Comparison of ENCODE assay signal across 8 cellular contexts in genomic region chr9:121651295-121652036, GRCh38. TPM values are rescaled to one million over a fixed set of nuclear protein-coding genes. Genes with fewer than 3 reads are reported as not detected.
DNase-seq lines count a peak whose midpoint lies in the region; ATAC-seq and TF ChIP-seq lines count a peak whose summit lies in the region.

Gene DAB2IP (plus strand): TSS chr9:121651634. CDS start chr9:121651776, 142 bp downstream.

- peaks cover 84% of the 10 kb centered on the region for H3K27me3 Mint-ChIP-seq in T-helper 17 cell
- peaks cover 64 to 92% (median 86%) of the 10 kb centered on the region in 3 donors for H3K27me3 Mint-ChIP-seq in naive B cell

- no TSS peak for BruUV-seq in A673 (replicated peaks; lab: Mats Ljungman, UMichigan)

- H3K4me1 ChIP-seq in A673 (ENCODE audit: insufficient read depth, low read length, poor library complexity, severe bottlenecking): peaks cover 33% of the 10 kb centered on the region
- no peaks in the 10 kb centered on the region for H3K4me1 ChIP-seq in uterus

- H3K36me3 Mint-ChIP-seq in T-helper 17 cell (ENCODE audit: low read depth): peaks cover 6% of the 10 kb centered on the region
- peaks cover 0 to 8% of the 10 kb centered on the region in 2 donors for H3K36me3 Mint-ChIP-seq in naive B cell

- peaks cover 10% of the 10 kb centered on the region for H3K4me1 Mint-ChIP-seq in T-helper 17 cell
- peaks cover 16 to 30% (median 20%) of the 10 kb centered on the region in 3 donors for H3K4me1 Mint-ChIP-seq in naive B cell

- H3K4me3 ChIP-seq in A673 (ENCODE audit: low read depth, low read length, poor library complexity, severe bottlenecking) (peak within 1 kb of the TSS; percentile 79), HFF-Myc (replicated peaks; ENCODE audit: low read depth, low read length) (peak within 1 kb of the TSS; percentile 82), fibroblast of mammary gland (ENCODE audit: control insufficient read depth, low read depth, low read length) (peak within 1 kb of the TSS; percentile 19), uterus (peak within 1 kb of the TSS; percentile 74)

- H3K36me3 ChIP-seq in A673 (ENCODE audit: insufficient read depth, low read length, poor library complexity, severe bottlenecking) (no peaks in the 10 kb centered on the region), uterus (no peaks in the 10 kb centered on the region)

- TF ChIP-seq CTCF in A673 (conservative IDR thresholded peaks at IDR 0.05; ENCODE audit: low read depth, low read length): no peak
- no peak for TF ChIP-seq CTCF in HFF-Myc (IDR thresholded peaks at IDR 0.05; ENCODE audit: low read depth, low read length, missing control alignments)
- TF ChIP-seq CTCF in fibroblast of mammary gland (conservative IDR thresholded peaks at IDR 0.05; ENCODE audit: control insufficient read depth, insufficient read depth, low read depth, low read length): no peak
- TF ChIP-seq CTCF in uterus (IDR thresholded peaks at IDR 0.05): peak in 2 of 4 experiments; percentile 13 to 21

- CTCF ChIA-PET in A673 (lab: Charles Lee): no interaction called here

- DNase-seq in A673 (ENCODE audit: low spot score): peak; percentile 88
- no peak for DNase-seq in HFF-Myc (ENCODE audit: extremely low read depth, low read depth)
- DNase-seq in T-helper 17 cell: no peak
- no peak for DNase-seq in fibroblast of mammary gland (ENCODE audit: low read depth)
- no peak for DNase-seq in naive B cell
- peak; percentile 69 to 82 for DNase-seq in uterus
- DNase-seq in NCI-H187 treated with DMSO at 0.1 percent for 48 hours (lab: John Stamatoyannopoulos, UW): no peak

- peak; percentile 41 for ATAC-seq in T-helper 17 cell
- peak in 1 of 2 donors; percentile 42 for ATAC-seq in naive B cell (ENCODE audit: low read depth in 2 of 2)
- no peak for ATAC-seq in HG02840 (IDR thresholded peaks at IDR 0.05; ENCODE audit: low FRiP score, unreplicated experiment)

- H3K27ac ChIP-seq in A673 (ENCODE audit: low read depth, low read length, poor library complexity, severe bottlenecking) (peak within 1 kb of the TSS; percentile 76), uterus (peak within 1 kb of the TSS; percentile 78 to 86)

- H3K4me3 Mint-ChIP-seq in T-helper 17 cell (peak within 1 kb of the TSS; percentile 79), naive B cell (peak within 1 kb of the TSS; percentile 58 to 88 (median 80))

- no peak within 1 kb of the TSS for H3K27ac Mint-ChIP-seq in T-helper 17 cell
- H3K27ac Mint-ChIP-seq in naive B cell: peak within 1 kb of the TSS in 4 of 6 donors; percentile 4 to 52 (median 36)

- TF ChIP-seq POLR2A in uterus (IDR thresholded peaks at IDR 0.05): peak; percentile 54 to 62

- no peaks in the 10 kb centered on the region for H3K27me3 ChIP-seq in A673 (replicated peaks; ENCODE audit: insufficient read depth, low read depth, low read length, poor library complexity)
- no peaks in the 10 kb centered on the region for H3K27me3 ChIP-seq in uterus

- POLR2A ChIA-PET in A673 (lab: Charles Lee; ENCODE audit: low non-redundant PET): no interaction called here

- H3K9me3 ChIP-seq in A673 (ENCODE audit: low read depth, low read length, poor library complexity, severe bottlenecking) (no peaks in the 10 kb centered on the region), T-helper 17 cell (ENCODE audit: control insufficient read depth, low read length, poor library complexity, severe bottlenecking) (no peaks in the 10 kb centered on the region), uterus (no peaks in the 10 kb centered on the region)

- H3K9me3 Mint-ChIP-seq in naive B cell: peaks cover 0 to 3% (median 0%) of the 10 kb centered on the region in 7 donors

- intact Hi-C loops in A673 (cut with micrococcal nuclease; ENCODE audit: unreplicated experiment) (no loop called here), uterus (cut with DNase I; ENCODE audit: low total_unique reads) (no loop called here)

RNA-seq across cellular contexts. Expression of gene DAB2IP, which starts in this region (rescaled TPM):
- total RNA-seq in A673 (2021) (34.5 and 44.5 TPM in 2 replicates), T-helper 17 cell (not detected), uterus (100 to 1,000 TPM in 1 of 4 donors, 10 to 100 TPM in 3; 22.0 to 139 (median 31.6) TPM)
- polyA plus RNA-seq in naive B cell (ENCODE audit: low read depth in 6 of 6): not detected

Comparison
In these comparisons a context has a peak if more than half of its experiments do, and no peak if none do; other contexts are left out.
1. RNA of gene DAB2IP (total RNA-seq): 22.0 to 139 TPM in uterus and 34.5 to 44.5 TPM in A673; not detected in T-helper 17 cell; every median in the first group is over 10 times any median in the second.
2. Peak in ATAC-seq in T-helper 17 cell; RNA of the gene not detected or under 1 TPM.
3. DNase-seq: peak in A673 (single experiment) and uterus (2 of 2); none in HFF-Myc (single experiment), T-helper 17 cell (0 of 3), fibroblast of mammary gland (single experiment), naive B cell (single experiment) and NCI-H187 treated with DMSO at 0.1 percent for 48 hours (single experiment).
4. H3K4me3 ChIP-seq: peak in every context shown above with its lines; median percentile 82 in HFF-Myc; 79 in A673; 74 in uterus; 19 in fibroblast of mammary gland.